8 cellular contexts compared by ENCODE assay signal in the genomic region with DNA sequence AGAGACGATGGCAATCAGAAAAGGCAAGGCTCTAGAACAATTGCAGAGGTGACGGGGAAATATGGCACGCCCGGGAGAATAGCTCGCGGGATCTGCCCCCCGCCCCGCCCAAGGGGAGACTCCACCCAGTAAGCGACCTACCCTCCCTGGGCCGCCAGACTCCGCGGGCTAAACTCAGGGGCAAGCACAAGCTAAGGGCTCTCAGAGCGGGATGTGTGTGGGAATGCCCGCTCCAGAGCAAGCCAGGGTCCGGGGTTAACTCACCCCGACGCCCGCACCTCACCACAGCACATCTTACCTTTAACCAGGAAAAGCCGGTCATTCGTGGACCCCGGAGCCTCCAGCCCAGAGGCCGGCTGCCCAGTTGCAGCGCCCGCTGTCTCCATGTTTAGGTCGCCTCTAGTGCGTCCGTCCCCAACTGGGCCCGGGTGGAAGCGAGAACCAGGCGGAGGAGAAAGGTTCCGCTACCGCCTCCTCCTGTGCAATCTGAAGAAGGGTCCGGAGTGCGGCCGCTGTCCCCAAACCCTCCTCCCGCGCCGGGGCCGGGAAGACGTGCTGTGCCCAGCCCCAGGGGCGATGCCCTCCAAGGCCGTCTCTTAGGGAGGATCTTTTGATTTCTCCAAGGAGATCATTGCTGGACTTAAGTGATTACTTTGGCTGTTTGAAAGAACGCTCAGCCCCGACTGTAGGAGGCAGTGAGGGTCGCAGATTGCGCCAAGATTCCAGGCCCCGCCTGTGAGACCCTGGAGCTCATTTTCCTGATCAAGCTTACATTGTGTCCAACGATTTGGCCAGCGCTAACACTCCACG.
A peak's percentile ranks its signal among the peaks of the same experiment; 100 is the strongest.
DNase-seq lines count a peak whose midpoint lies in the region; ATAC-seq and TF ChIP-seq lines count a peak whose summit lies in the region.

A gene (minus strand): TSS at position 406 of the 810 bp plus-strand sequence. CDS start 20 bp downstream, at position 386.

- H3K27me3 ChIP-seq in SU-DHL-6 (ENCODE audit: low read length): no peaks in the 10 kb centered on the region
- H3K27me3 ChIP-seq in brain microvascular endothelial cell (replicated peaks): no peaks in the 10 kb centered on the region

- in situ Hi-C loops in brain microvascular endothelial cell (cut with HindIII; ENCODE audit: low pct_ligation_motif_present, low sequenced_read_pairs): no loop called here

- H3K4me3 ChIP-seq in SU-DHL-6 (ENCODE audit: insufficient read depth, low read length, poor library complexity, severe bottlenecking) (peak within 1 kb of the TSS; percentile 93), brain microvascular endothelial cell (ENCODE audit: low read depth, low read length) (peak within 1 kb of the TSS; percentile 91)

- H3K9me2 ChIP-seq in SU-DHL-6 (replicated peaks; ENCODE audit: insufficient read depth, low read length): no peaks in the 10 kb centered on the region

- ATAC-seq in GM18520 (IDR thresholded peaks at IDR 0.05; ENCODE audit: unreplicated experiment) (peak; percentile 79), HG03039 (IDR thresholded peaks at IDR 0.05; ENCODE audit: unreplicated experiment) (peak; percentile 91)

- no peaks in the 10 kb centered on the region for H3K79me2 ChIP-seq in SU-DHL-6 (ENCODE audit: insufficient read depth, low read length)

- H3K27ac ChIP-seq in SU-DHL-6 (ENCODE audit: low read depth, low read length) (no peak within 1 kb of the TSS), brain microvascular endothelial cell (peak within 1 kb of the TSS; percentile 83)

- H3F3A ChIP-seq in SU-DHL-6 (ENCODE audit: insufficient read depth): no peaks in the 10 kb centered on the region

- no peaks in the 10 kb centered on the region; the same call in 1 of the 2 replicates for H3K36me3 ChIP-seq in SU-DHL-6 (ENCODE audit: low read length)
- no peaks in the 10 kb centered on the region for H3K36me3 ChIP-seq in brain microvascular endothelial cell (replicated peaks)

- DNase-seq in brain microvascular endothelial cell (peak; percentile 92), iPS-NIHi7 (ENCODE audit: extremely low spot score) (peak; percentile 94), NCI-H2171 treated with DMSO at 0.1 percent for 48 hours (lab: John Stamatoyannopoulos, UW) (no peak), SW 1271 (lab: John Stamatoyannopoulos, UW) (no peak)
- DNase-seq in stimulated activated CD4-positive, alpha-beta T cell treated with anti-CD3 and anti-CD28 coated beads, Interleukin-12 subunit alpha, Interleukin-12 subunit beta, amount 100 ng/mL, for 24 hours (ENCODE audit: low read depth in 2 of 2): peak; percentile 85 to 88

- peak within 1 kb of the TSS; percentile 76 for H3K9ac ChIP-seq in SU-DHL-6 (ENCODE audit: low read length)

- peak within 1 kb of the TSS; percentile 95 for H2AFZ ChIP-seq in SU-DHL-6 (ENCODE audit: low read depth, low read length, severe bottlenecking)

- H3K4me2 ChIP-seq in SU-DHL-6 (ENCODE audit: low read depth, low read length, poor library complexity, severe bottlenecking): peak within 1 kb of the TSS; percentile 66

- no peak for TF ChIP-seq CTCF in SU-DHL-6 (IDR thresholded peaks at IDR 0.05; ENCODE audit: insufficient read depth, low read length, poor library complexity, severe bottlenecking)
- TF ChIP-seq CTCF in brain microvascular endothelial cell (IDR thresholded peaks at IDR 0.05; ENCODE audit: low read depth, low read length, missing control alignments): peak; percentile 54

- no peaks in the 10 kb centered on the region for H4K20me1 ChIP-seq in SU-DHL-6 (ENCODE audit: low read depth, low read length)

- no peaks in the 10 kb centered on the region for H3K9me3 ChIP-seq in SU-DHL-6 (ENCODE audit: insufficient read depth, low read length)

Comparison
In these comparisons a context has a peak if more than half of its experiments do, and no peak if none do; other contexts are left out.
1. DNase-seq: peak in brain microvascular endothelial cell (single experiment), iPS-NIHi7 (single experiment) and stimulated activated CD4-positive, alpha-beta T cell treated with anti-CD3 and anti-CD28 coated beads, Interleukin-12 subunit alpha, Interleukin-12 subunit beta, amount 100 ng/mL, for 24 hours (2 of 2); none in NCI-H2171 treated with DMSO at 0.1 percent for 48 hours (single experiment) and SW 1271 (0 of 2).